Comparison of ENCODE assay signal across 1 cellular context in the genomic region with DNA sequence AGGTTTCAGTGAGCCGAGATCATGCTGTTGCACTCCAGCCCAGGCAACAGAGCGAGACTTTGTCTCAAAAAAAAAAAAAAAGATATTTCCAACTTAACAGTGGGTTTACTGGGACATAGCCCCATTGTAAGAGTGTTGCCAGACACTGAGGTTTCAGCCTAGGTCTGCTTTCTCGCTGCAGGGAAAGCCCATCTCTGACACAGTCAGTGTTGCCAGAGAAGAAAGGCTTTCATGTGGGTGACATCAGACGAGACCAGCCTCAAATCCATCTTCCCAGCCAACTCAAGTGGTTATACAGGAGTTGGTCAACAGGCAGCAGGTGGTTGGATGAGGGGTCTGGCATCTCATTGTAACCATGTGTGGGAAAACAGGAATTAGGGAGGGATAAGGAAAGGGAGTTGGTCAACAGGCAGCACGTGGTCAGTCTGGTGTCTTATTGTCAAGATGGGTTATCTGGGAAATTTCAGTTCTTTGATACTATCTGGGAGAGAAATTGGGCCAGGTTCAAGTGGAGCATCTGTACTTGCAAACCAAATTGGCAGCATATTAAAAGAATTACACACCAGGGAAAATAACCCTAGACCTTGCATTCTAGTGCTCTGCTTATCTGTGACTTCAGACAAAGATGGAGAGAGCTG.
TF ChIP-seq lines count a peak whose summit lies in the region.

No MANE protein-coding gene starts in this region.

TF ChIP-seq in endothelial cell of umbilical vein, 7 proteins besides CTCF, POLR2A, EP300 and RAD21:
- TF ChIP-seq POLR2AphosphoS5 (IDR thresholded peaks at IDR 0.05; ENCODE audit: insufficient read depth, low read depth, low read length) (no peak), EZH2 (IDR thresholded peaks at IDR 0.05; ENCODE audit: borderline replicate concordance, low read depth, low read length, severe bottlenecking) (no peak), FOS (IDR thresholded peaks at IDR 0.05; ENCODE audit: borderline replicate concordance, insufficient read depth, low read length) (no peak), JUN (IDR thresholded peaks at IDR 0.05; ENCODE audit: borderline replicate concordance, insufficient read depth, insufficient read length, low read depth) (no peak)
